ENCODE assay signal across 23 cellular contexts in the genomic region with DNA sequence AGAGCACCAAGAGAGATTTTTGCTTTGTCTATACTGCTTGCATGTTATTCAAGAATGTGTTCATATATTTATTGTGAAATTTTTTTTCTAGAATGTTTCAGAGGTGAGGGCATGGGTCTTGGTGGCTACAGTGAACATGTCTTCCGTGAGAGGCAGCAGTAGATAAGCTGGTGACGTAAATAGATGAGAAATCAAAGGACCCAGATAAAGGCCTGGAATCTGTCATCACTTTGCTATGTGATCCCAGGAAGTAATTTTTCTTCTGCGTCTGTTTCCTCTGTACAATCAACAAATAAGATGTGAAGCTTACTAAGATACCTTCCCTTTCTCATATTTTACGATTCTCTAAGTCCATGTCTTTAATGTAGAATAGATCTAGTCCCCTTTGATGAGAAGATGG.
DNase-seq lines count a peak whose midpoint lies in the region; ATAC-seq, FAIRE-seq and TF ChIP-seq lines count a peak whose summit lies in the region.
"Had no signal": no experiment of that assay in that cellular context is flagged by ENCODE, and none has a peak within 500 bp of the region (broad histone marks: within the 10 kb centered on the region; RNA-seq: fewer than 3 reads in every experiment).

No MANE protein-coding gene starts in this region.

- DNase-seq in Daoy (ENCODE audit: low read depth), result peak; percentile 65
- peak; percentile 77 for DNase-seq in M059J (ENCODE audit: low read depth)
- peak; percentile 86 for DNase-seq in bronchial epithelial cell (ENCODE audit: low read depth)
- peak; percentile 91 for DNase-seq in iris pigment epithelial cell (ENCODE audit: low read depth)
- DNase-seq in activated CD4-positive, alpha-beta T cell treated with anti-CD3 and anti-CD28 coated beads for 36 hours, result no peak
- DNase-seq in CD8-positive, alpha-beta memory T cell, result no peak
- DNase-seq: activated CD4-positive, CD25-positive, alpha-beta regulatory T cell treated with anti-CD3 and anti-CD28 coated beads, Interleukin-2, amount 50 U/mL, for 72 hours; gastrocnemius medialis; GOT3; Kasumi-1; lower lobe of right lung; naive B cell; NCI-H1436; NCI-H345; pancreas; SJCRH30; stimulated activated CD4-positive, alpha-beta T cell treated with anti-CD3 and anti-CD28 coated beads, Interleukin-4, amount 100 ng/mL, for 24 hours; T-helper 9 cell had no signal

- no peak for FAIRE-seq in bronchial epithelial cell (lab: Jason Lieb, UNC)
- FAIRE-seq: pancreas had no signal

- POLR2A ChIA-PET in activated CD4-positive, alpha-beta T cell treated with anti-CD3 and anti-CD28 coated beads for 36 hours (lab: Charles Lee), result no interaction called here
- POLR2A ChIA-PET in CD8-positive, alpha-beta memory T cell (lab: Charles Lee), result no interaction called here

- H3K4me3 Mint-ChIP-seq in activated CD4-positive, alpha-beta T cell treated with anti-CD3 and anti-CD28 coated beads for 36 hours, result no peak overlapping the region
- H3K4me3 Mint-ChIP-seq in CD8-positive, alpha-beta memory T cell, result no peak overlapping the region
- H3K4me3 Mint-ChIP-seq: activated T-helper 17 cell treated with anti-CD3 and anti-CD28 coated beads, Interleukin-2, amount 50 U/mL, for 72 hours; central memory CD8-positive, alpha-beta T cell; naive B cell had no signal

- no peaks in the 10 kb centered on the region for H3K9me3 Mint-ChIP-seq in activated CD4-positive, alpha-beta T cell treated with anti-CD3 and anti-CD28 coated beads for 36 hours (ENCODE audit: low read depth)
- no peaks in the 10 kb centered on the region for H3K9me3 Mint-ChIP-seq in CD8-positive, alpha-beta memory T cell
- H3K9me3 Mint-ChIP-seq: activated T-helper 17 cell treated with anti-CD3 and anti-CD28 coated beads, Interleukin-2, amount 50 U/mL, for 72 hours; central memory CD8-positive, alpha-beta T cell; naive B cell had no signal

- no peak for TF ChIP-seq CTCF in bronchial epithelial cell (IDR thresholded peaks at IDR 0.05; ENCODE audit: insufficient read depth, low read length, severe bottlenecking)

- no peaks in the 10 kb centered on the region for H3K4me1 ChIP-seq in CD8-positive, alpha-beta memory T cell (ENCODE audit: insufficient read depth, low read length)
- H3K4me1 ChIP-seq: lower lobe of right lung, pancreas, SJCRH30 had no signal

- no peaks in the 10 kb centered on the region for H3K4me1 Mint-ChIP-seq in activated CD4-positive, alpha-beta T cell treated with anti-CD3 and anti-CD28 coated beads for 36 hours
- H3K4me1 Mint-ChIP-seq in CD8-positive, alpha-beta memory T cell, result no peaks in the 10 kb centered on the region
- H3K4me1 Mint-ChIP-seq: activated T-helper 17 cell treated with anti-CD3 and anti-CD28 coated beads, Interleukin-2, amount 50 U/mL, for 72 hours; central memory CD8-positive, alpha-beta T cell; naive B cell had no signal

- H3K4me3 ChIP-seq in bronchial epithelial cell (ENCODE audit: low read depth, low read length), result no peak overlapping the region
- no peak overlapping the region for H3K4me3 ChIP-seq in CD8-positive, alpha-beta memory T cell (ENCODE audit: low read length)
- H3K4me3 ChIP-seq: gastrocnemius medialis, lower lobe of right lung, pancreas, SJCRH30, skin epidermis had no signal

- no peaks in the 10 kb centered on the region for H3K27me3 ChIP-seq in bronchial epithelial cell (ENCODE audit: control insufficient read depth, insufficient read depth, low read length)
- H3K27me3 ChIP-seq in CD8-positive, alpha-beta memory T cell (ENCODE audit: insufficient read depth, low read length, poor library complexity, severe bottlenecking), result no peaks in the 10 kb centered on the region
- H3K27me3 ChIP-seq: gastrocnemius medialis, pancreas, SJCRH30 had no signal

- ATAC-seq in activated CD4-positive, alpha-beta T cell treated with anti-CD3 and anti-CD28 coated beads for 36 hours, result no peak
- ATAC-seq in GM18858 (IDR thresholded peaks at IDR 0.05; ENCODE audit: unreplicated experiment), result no peak
- no peak for ATAC-seq in GM21423 (IDR thresholded peaks at IDR 0.05; ENCODE audit: unreplicated experiment)
- ATAC-seq: activated T-helper 17 cell treated with anti-CD3 and anti-CD28 coated beads, Interleukin-2, amount 50 U/mL, for 72 hours; gastrocnemius medialis; lower lobe of right lung; pancreas had no signal

- no peaks in the 10 kb centered on the region for H3K36me3 Mint-ChIP-seq in activated CD4-positive, alpha-beta T cell treated with anti-CD3 and anti-CD28 coated beads for 36 hours (ENCODE audit: low read depth)
- no peaks in the 10 kb centered on the region for H3K36me3 Mint-ChIP-seq in CD8-positive, alpha-beta memory T cell
- H3K36me3 Mint-ChIP-seq: naive B cell had no signal

- H3K9me3 ChIP-seq in CD8-positive, alpha-beta memory T cell (ENCODE audit: low read length), result no peaks in the 10 kb centered on the region
- H3K9me3 ChIP-seq: gastrocnemius medialis, lower lobe of right lung, pancreas, SJCRH30 had no signal

- H3K27ac Mint-ChIP-seq in activated CD4-positive, alpha-beta T cell treated with anti-CD3 and anti-CD28 coated beads for 36 hours, result no peak overlapping the region
- H3K27ac Mint-ChIP-seq in CD8-positive, alpha-beta memory T cell, result no peak overlapping the region
- H3K27ac Mint-ChIP-seq: activated T-helper 17 cell treated with anti-CD3 and anti-CD28 coated beads, Interleukin-2, amount 50 U/mL, for 72 hours; naive B cell had no signal

- intact Hi-C loops in activated CD4-positive, alpha-beta T cell treated with anti-CD3 and anti-CD28 coated beads for 36 hours (cut with DNase I, micrococcal nuclease), result no loop called here

- H3K27ac ChIP-seq in CD8-positive, alpha-beta memory T cell (ENCODE audit: low read depth, low read length), result no peak overlapping the region
- H3K27ac ChIP-seq: gastrocnemius medialis, lower lobe of right lung, pancreas, SJCRH30, skin epidermis had no signal

- H3K36me3 ChIP-seq in bronchial epithelial cell (ENCODE audit: control insufficient read depth, insufficient read depth, low read length), result no peaks in the 10 kb centered on the region
- H3K36me3 ChIP-seq in CD8-positive, alpha-beta memory T cell (ENCODE audit: insufficient read depth, low read length), result no peaks in the 10 kb centered on the region
- H3K36me3 ChIP-seq: gastrocnemius medialis, lower lobe of right lung, pancreas, SJCRH30 had no signal

- CTCF ChIA-PET in activated CD4-positive, alpha-beta T cell treated with anti-CD3 and anti-CD28 coated beads for 36 hours (lab: Charles Lee), result no interaction called here
- CTCF ChIA-PET in CD8-positive, alpha-beta memory T cell (lab: Charles Lee), result no interaction called here

- no peaks in the 10 kb centered on the region for H3K27me3 Mint-ChIP-seq in activated CD4-positive, alpha-beta T cell treated with anti-CD3 and anti-CD28 coated beads for 36 hours
- H3K27me3 Mint-ChIP-seq in CD8-positive, alpha-beta memory T cell, result peaks cover 0 to 1% of the 10 kb centered on the region in 2 donors
- H3K27me3 Mint-ChIP-seq: activated T-helper 17 cell treated with anti-CD3 and anti-CD28 coated beads, Interleukin-2, amount 50 U/mL, for 72 hours; central memory CD8-positive, alpha-beta T cell had no signal

Comparison
In these comparisons a context has a peak if more than half of its experiments do, and no peak if none do; other contexts are left out.
1. DNase-seq: peak in Daoy (single experiment), M059J (single experiment), bronchial epithelial cell (single experiment) and iris pigment epithelial cell (single experiment); none in activated CD4-positive, alpha-beta T cell treated with anti-CD3 and anti-CD28 coated beads for 36 hours (single experiment) and CD8-positive, alpha-beta memory T cell (0 of 5).